11 cellular contexts compared by ENCODE assay signal in the genomic region with DNA sequence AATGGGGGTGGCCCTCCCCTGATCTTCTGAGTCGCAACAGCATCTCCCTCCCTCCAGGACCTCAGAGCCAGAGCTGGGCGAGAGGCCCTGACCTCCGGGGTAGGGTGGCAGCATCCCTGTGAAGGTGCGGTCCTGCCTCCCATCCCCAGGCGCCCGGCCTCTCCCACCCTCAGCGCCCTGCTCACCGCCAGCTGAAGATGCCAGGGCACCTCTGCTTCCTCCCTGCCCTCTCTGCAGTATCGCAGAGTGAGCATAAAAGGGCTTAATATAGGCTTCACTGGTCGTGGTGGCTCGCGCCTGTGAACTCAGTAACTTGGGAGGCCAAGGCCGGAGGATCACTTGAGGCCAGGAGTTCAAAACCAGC. TPM values are rescaled to one million over a fixed set of nuclear protein-coding genes. Genes with fewer than 3 reads are reported as not detected.
DNase-seq lines count a peak whose midpoint lies in the region; TF ChIP-seq lines count a peak whose summit lies in the region.
"Had no signal": no experiment of that assay in that cellular context is flagged by ENCODE, and none has a peak within 500 bp of the region (broad histone marks: within the 10 kb centered on the region; RNA-seq: fewer than 3 reads in every experiment).

No MANE protein-coding gene starts in this region.

- H3K27ac ChIP-seq in breast epithelium, result no peak overlapping the region
- H3K27ac ChIP-seq in mammary epithelial cell (ENCODE audit: insufficient read depth, low read depth, low read length), result no peak overlapping the region
- no peak overlapping the region for H3K27ac ChIP-seq in hepatocyte
- no peak overlapping the region for H3K27ac ChIP-seq in suprapubic skin

- WGBS in mammary epithelial cell (ENCODE audit: low coverage, missing lambda C conversion rate), result 53% methylated on average over 8 of the region's 13 CpGs
- 80% methylated on average over 13 of the region's 13 CpGs for WGBS in hepatocyte (ENCODE audit: low lambda C conversion rate, missing lambda C conversion rate)
- 60% methylated on average over 9 of the region's 13 CpGs for whole genome bisulfite sequencing in suprapubic skin

- H3K4me1 Mint-ChIP-seq in activated CD4-positive, alpha-beta memory T cell treated with anti-CD3 and anti-CD28 coated beads for 36 hours (ENCODE audit: low read depth), result peaks cover 18% of the 10 kb centered on the region
- peaks cover 25% of the 10 kb centered on the region for H3K4me1 Mint-ChIP-seq in nephron progenitor cell

- H2AFZ ChIP-seq in mammary epithelial cell (ENCODE audit: low read depth, low read length), result no peak overlapping the region
- H2AFZ ChIP-seq in hepatocyte, result no peak overlapping the region

- H3K4me2 ChIP-seq in mammary epithelial cell (ENCODE audit: insufficient read depth, low read depth, low read length), result no peak overlapping the region
- H3K4me2 ChIP-seq in hepatocyte, result peak overlapping the region; percentile 41

- no peak for TF ChIP-seq POLR2A in breast epithelium (IDR thresholded peaks at IDR 0.05)
- TF ChIP-seq POLR2A in suprapubic skin (IDR thresholded peaks at IDR 0.05), result no peak

- POLR2A ChIA-PET in activated CD4-positive, alpha-beta memory T cell treated with anti-CD3 and anti-CD28 coated beads for 36 hours (lab: Charles Lee), result interaction anchor here (1.0 kb wide), 1 partner anchor 26 kb away, joined by 3 read pairs; no protein-coding TSS in a partner anchor

- H3K4me1 ChIP-seq in breast epithelium (no peaks in the 10 kb centered on the region), mammary epithelial cell (ENCODE audit: insufficient read depth, low read length) (no peaks in the 10 kb centered on the region), hepatocyte (ENCODE audit: insufficient read depth) (no peaks in the 10 kb centered on the region), suprapubic skin (peaks cover 5% of the 10 kb centered on the region)

- intact Hi-C loops in breast epithelium (cut with DNase I; ENCODE audit: low total_unique reads) (no loop called here), mammary epithelial cell (cut with micrococcal nuclease) (no loop called here)
- intact Hi-C loops in activated CD4-positive, alpha-beta memory T cell treated with anti-CD3 and anti-CD28 coated beads for 36 hours (cut with micrococcal nuclease), result no loop called here

- H3K36me3 Mint-ChIP-seq in activated CD4-positive, alpha-beta memory T cell treated with anti-CD3 and anti-CD28 coated beads for 36 hours, result no peaks in the 10 kb centered on the region
- H3K36me3 Mint-ChIP-seq in nephron progenitor cell (ENCODE audit: low read depth), result no peaks in the 10 kb centered on the region

- no peaks in the 10 kb centered on the region for H3K27me3 Mint-ChIP-seq in activated CD4-positive, alpha-beta memory T cell treated with anti-CD3 and anti-CD28 coated beads for 36 hours
- peaks cover 30% of the 10 kb centered on the region for H3K27me3 Mint-ChIP-seq in nephron progenitor cell (ENCODE audit: low read depth, poor library complexity)

- DNase-seq in breast epithelium (ENCODE audit: low spot score in 2 of 2) (no peak), mammary epithelial cell (no peak), hepatocyte (ENCODE audit: low spot score) (no peak), suprapubic skin (ENCODE audit: low spot score in 2 of 2) (no peak), nephron progenitor cell (no peak), activated gamma-delta T cell (lab: John Stamatoyannopoulos, UW) (no peak), activated gamma-delta T cell treated with Interleukin-2 at 50 U/mL for 16 hours (no peak)
- DNase-seq in activated CD4-positive, alpha-beta memory T cell treated with anti-CD3 and anti-CD28 coated beads for 36 hours, result no peak

- H3K4me3 Mint-ChIP-seq in activated CD4-positive, alpha-beta memory T cell treated with anti-CD3 and anti-CD28 coated beads for 36 hours, result peak overlapping the region; percentile 68
- no peak overlapping the region for H3K4me3 Mint-ChIP-seq in nephron progenitor cell

- in situ Hi-C loops in mammary epithelial cell (cut with MboI; ENCODE audit: low sequenced_read_pairs in 2 of 2), result no loop called here

- no peaks in the 10 kb centered on the region for H3K27me3 ChIP-seq in breast epithelium
- peaks cover 2% of the 10 kb centered on the region for H3K27me3 ChIP-seq in mammary epithelial cell (ENCODE audit: insufficient read depth, low read length)
- H3K27me3 ChIP-seq in hepatocyte, result peaks cover 15% of the 10 kb centered on the region
- peaks cover 13% of the 10 kb centered on the region for H3K27me3 ChIP-seq in suprapubic skin

- no peak overlapping the region for H3K27ac Mint-ChIP-seq in activated CD4-positive, alpha-beta memory T cell treated with anti-CD3 and anti-CD28 coated beads for 36 hours
- H3K27ac Mint-ChIP-seq in nephron progenitor cell, result no peak overlapping the region

- dilution Hi-C loops in mammary epithelial cell (cut with HindIII; ENCODE audit: low sequenced_read_pairs), result no loop called here

- H4K20me1 ChIP-seq in mammary epithelial cell (ENCODE audit: insufficient read depth, low read length) (no peaks in the 10 kb centered on the region), hepatocyte (ENCODE audit: insufficient read depth, poor library complexity, severe bottlenecking) (no peaks in the 10 kb centered on the region)

- no peaks in the 10 kb centered on the region for H3K9me3 Mint-ChIP-seq in activated CD4-positive, alpha-beta memory T cell treated with anti-CD3 and anti-CD28 coated beads for 36 hours
- H3K9me3 Mint-ChIP-seq in nephron progenitor cell, result no peaks in the 10 kb centered on the region

- H3K4me3 ChIP-seq in breast epithelium, result peak overlapping the region in 2 of 3 donors; percentile 7 to 47
- no peak overlapping the region for H3K4me3 ChIP-seq in mammary epithelial cell (replicated peaks in 1 of 3; ENCODE audit: insufficient read depth in 1 of 3, low read depth in 2 of 3, low read length in 3 of 3)
- H3K4me3 ChIP-seq in hepatocyte, result no peak overlapping the region
- H3K4me3 ChIP-seq in suprapubic skin, result peak overlapping the region; percentile 36

- TF ChIP-seq CTCF in breast epithelium (IDR thresholded peaks at IDR 0.05), result no peak
- TF ChIP-seq CTCF in mammary epithelial cell (conservative IDR thresholded peaks at IDR 0.05 in 1 of 2, IDR thresholded peaks at IDR 0.05 in 1 of 2; ENCODE audit: extremely low read depth in 1 of 2, insufficient read depth in 1 of 2, low read depth in 1 of 2, low read length in 2 of 2), result no peak
- no peak for TF ChIP-seq CTCF in hepatocyte (IDR thresholded peaks at IDR 0.05; ENCODE audit: poor library complexity)
- TF ChIP-seq CTCF in suprapubic skin (IDR thresholded peaks at IDR 0.05), result no peak
- no peak for TF ChIP-seq CTCF in nephron progenitor cell (IDR thresholded peaks at IDR 0.05)

- H3K9me3 ChIP-seq in breast epithelium, result no peaks in the 10 kb centered on the region
- no peaks in the 10 kb centered on the region for H3K9me3 ChIP-seq in mammary epithelial cell (replicated peaks; ENCODE audit: insufficient read depth, low read length)
- H3K9me3 ChIP-seq in hepatocyte (ENCODE audit: low read depth), result no peaks in the 10 kb centered on the region
- no peaks in the 10 kb centered on the region for H3K9me3 ChIP-seq in suprapubic skin

- H3K9me2 ChIP-seq in hepatocyte (replicated peaks; ENCODE audit: insufficient read depth), result no peaks in the 10 kb centered on the region

- CTCF ChIA-PET in mammary epithelial cell (lab: Charles Lee; ENCODE audit: low non-redundant PET), result no interaction called here
- CTCF ChIA-PET in activated CD4-positive, alpha-beta memory T cell treated with anti-CD3 and anti-CD28 coated beads for 36 hours (lab: Charles Lee), result interaction anchor here (0.6 to 5.4 kb wide), 5 partner anchors 8 to 364 kb away, joined by 3 to 31 read pairs (median 3); a partner anchor contains a TSS

- no peak for TF ChIP-seq EP300 in suprapubic skin (IDR thresholded peaks at IDR 0.05)

- no peak overlapping the region for H3K9ac ChIP-seq in mammary epithelial cell (ENCODE audit: insufficient read depth, low read length)

- no peaks in the 10 kb centered on the region for H3K36me3 ChIP-seq in breast epithelium
- H3K36me3 ChIP-seq in mammary epithelial cell (ENCODE audit: insufficient read depth, low read length), result no peaks in the 10 kb centered on the region
- H3K36me3 ChIP-seq in hepatocyte (replicated peaks; ENCODE audit: insufficient read depth, low read depth), result no peaks in the 10 kb centered on the region
- H3K36me3 ChIP-seq in suprapubic skin, result no peaks in the 10 kb centered on the region

- BruUV-seq in mammary epithelial cell (replicated peaks; lab: Mats Ljungman, UMichigan), result no TSS peak

- H3K79me2 ChIP-seq in mammary epithelial cell (ENCODE audit: insufficient read depth, low read length), result no peaks in the 10 kb centered on the region
- no peaks in the 10 kb centered on the region for H3K79me2 ChIP-seq in hepatocyte

RNA-seq across cellular contexts. Expression of a gene that starts 10.7 kb away (rescaled TPM):
- 1 to 10 TPM; 2.6 to 7.9 (median 3.9) TPM for total RNA-seq in breast epithelium
- total RNA-seq in mammary epithelial cell, result 1 to 10 TPM in 1 of 2 donors, under 1 TPM in 1; 0.85 to 1.8 TPM
- polyA plus RNA-seq in mammary epithelial cell, result 0.75 TPM
- polyA minus RNA-seq in mammary epithelial cell, result 3.0 TPM
- 1 to 10 TPM; 1.8 to 2.0 TPM for total RNA-seq in activated CD4-positive, alpha-beta memory T cell treated with anti-CD3 and anti-CD28 coated beads for 36 hours
- total RNA-seq in hepatocyte, result 1.3 and 4.1 TPM in 2 replicates
- 1.1 and 1.4 TPM in 2 replicates for polyA plus RNA-seq in hepatocyte
- 1 to 10 TPM; 2.3 to 2.7 (median 2.5) TPM for total RNA-seq in suprapubic skin

RNA-seq across cellular contexts. Expression of a gene that starts 24.3 kb away (rescaled TPM):
- total RNA-seq in breast epithelium (not detected), mammary epithelial cell (not detected), hepatocyte (not detected in 2 replicates), suprapubic skin (not detected)
- polyA plus RNA-seq in mammary epithelial cell (not detected), hepatocyte (not detected in 2 replicates)
- polyA minus RNA-seq in mammary epithelial cell, result not detected
- total RNA-seq in activated CD4-positive, alpha-beta memory T cell treated with anti-CD3 and anti-CD28 coated beads for 36 hours, result under 1 TPM in 1 of 2 experiments, not detected in 1; 0.90 TPM
- total RNA-seq: Daoy, dermis blood vessel endothelial cell, pulmonary artery endothelial cell had no signal

RNA-seq across cellular contexts. Expression of a gene that starts 35.7 kb away (rescaled TPM):
- under 1 TPM in 2 of 3 donors, not detected in 1; 0.88 to 0.98 TPM for total RNA-seq in breast epithelium
- total RNA-seq in mammary epithelial cell, result not detected
- not detected for polyA plus RNA-seq in mammary epithelial cell
- polyA minus RNA-seq in mammary epithelial cell, result not detected
- not detected for total RNA-seq in activated CD4-positive, alpha-beta memory T cell treated with anti-CD3 and anti-CD28 coated beads for 36 hours
- 3.2 TPM in 1 of 2 replicates, not detected in the other for total RNA-seq in hepatocyte
- 0.28 and 16.9 TPM in 2 replicates for polyA plus RNA-seq in hepatocyte
- not detected for total RNA-seq in suprapubic skin
- total RNA-seq: Daoy, dermis blood vessel endothelial cell, pulmonary artery endothelial cell had no signal

Comparison
In these comparisons a context has a peak if more than half of its experiments do, and no peak if none do; other contexts are left out.
1. H3K4me3 ChIP-seq: peak in breast epithelium (2 of 3) and suprapubic skin (single experiment); none in mammary epithelial cell (0 of 3) and hepatocyte (single experiment).